1 cellular context compared by ENCODE assay signal in genomic region chr3:170222647-170223541, GRCh38.
TF ChIP-seq lines count a peak whose summit lies in the region.

No MANE protein-coding gene starts in this region.

TF ChIP-seq in HEK293, 187 proteins besides CTCF, POLR2A, EP300 and RAD21 (continued from another document):
- TF ChIP-seq ZNF449 (tag by site-specific recombination; IDR thresholded peaks at IDR 0.05), result no peak
- 0 out of 2 replicates have a peak, but pooled peaks have one; percentile 3 for TF ChIP-seq ZSCAN30 (tag by site-specific recombination; IDR thresholded peaks at IDR 0.05)
- TF ChIP-seq ZNF488 (tag by site-specific recombination; IDR thresholded peaks at IDR 0.05), result no peak
- TF ChIP-seq ZNF341 (tag by site-specific recombination; IDR thresholded peaks at IDR 0.05; ENCODE audit: low read depth), result peak; percentile 29; the same call in 1 of the 2 replicates
- TF ChIP-seq ZBTB21 (tag by site-specific recombination; IDR thresholded peaks at IDR 0.05), result no peak
- TF ChIP-seq ZNF621 (tag by site-specific recombination; IDR thresholded peaks at IDR 0.05), result no peak
- TF ChIP-seq ZNF660 (tag by site-specific recombination; IDR thresholded peaks at IDR 0.05), result 0 out of 2 replicates have a peak, but pooled peaks have one; percentile 25
- peak; percentile 23; the same call in 1 of the 2 replicates for TF ChIP-seq ZNF366 (tag by site-specific recombination; conservative IDR thresholded peaks at IDR 0.05)
- TF ChIP-seq PATZ1 (tag by site-specific recombination; IDR thresholded peaks at IDR 0.05), result peak; percentile 29; the same call in 1 of the 2 replicates
- TF ChIP-seq ZNF530 (tag by site-specific recombination; IDR thresholded peaks at IDR 0.05; ENCODE audit: low read depth), result no peak
- peak; percentile 51 for TF ChIP-seq ZBTB17 (tag by site-specific recombination; IDR thresholded peaks at IDR 0.05)
- TF ChIP-seq ZNF335 (tag by site-specific recombination; conservative IDR thresholded peaks at IDR 0.05), result peak; percentile 24; the same call in 1 of the 2 replicates
- TF ChIP-seq ZFHX2 (tag by site-specific recombination; conservative IDR thresholded peaks at IDR 0.05), result peak; percentile 88
- no peak for TF ChIP-seq GLI2 (tag by site-specific recombination; IDR thresholded peaks at IDR 0.05; ENCODE audit: borderline replicate concordance, low read depth)
- TF ChIP-seq ZNF157 (tag by site-specific recombination; IDR thresholded peaks at IDR 0.05), result no peak
- TF ChIP-seq EGR2 (tag by site-specific recombination; IDR thresholded peaks at IDR 0.05; ENCODE audit: low read depth), result peak; percentile 60
- TF ChIP-seq GLIS2 (tag by site-specific recombination; IDR thresholded peaks at IDR 0.05), result peak; percentile 50
- 0 out of 2 replicates have a peak, but pooled peaks have one; percentile 7 for TF ChIP-seq PRDM10 (tag by site-specific recombination; IDR thresholded peaks at IDR 0.05)
TF ChIP-seq in HEK293: peak in this region for 12.
